ENCODE assay signal across 14 cellular contexts in the genomic region with DNA sequence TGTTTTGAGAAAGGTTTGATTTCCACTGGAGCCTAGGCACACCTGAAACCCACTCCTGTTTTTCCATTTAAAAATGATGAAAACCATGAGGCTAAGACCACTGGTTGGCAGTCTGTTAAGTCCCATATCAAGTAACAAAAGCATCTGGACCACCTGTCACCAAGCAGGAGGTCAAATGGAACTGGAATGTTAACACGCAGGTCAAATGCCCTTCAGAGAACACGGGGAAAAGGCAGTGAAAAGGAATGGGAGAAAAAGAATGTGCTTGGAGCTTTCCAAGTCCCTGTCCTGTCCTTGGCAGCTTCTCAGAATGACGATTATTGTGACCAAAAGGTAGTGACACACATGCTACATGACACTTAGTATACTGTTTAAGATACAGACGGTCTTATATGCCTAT.
"Had no signal": no experiment of that assay in that cellular context is flagged by ENCODE, and none has a peak within 500 bp of the region (broad histone marks: within the 10 kb centered on the region; RNA-seq: fewer than 3 reads in every experiment).

No MANE protein-coding gene starts in this region.

- H3K27me3 Mint-ChIP-seq: naive B cell had no signal

- DNase-seq: activated gamma-delta T cell; amniotic stem cell; dorsolateral prefrontal cortex; endodermal cell; gastrocnemius medialis; islet precursor cell; naive B cell; pancreas; sigmoid colon; stimulated activated CD4-positive, alpha-beta T cell treated with anti-CD3 and anti-CD28 coated beads, Interleukin-1b, Interleukin-23, amount 100 ng/mL, for 48 hours; T-helper 1 cell; T1000; tibial artery had no signal

- H3K9me3 Mint-ChIP-seq: naive B cell had no signal

- H3K4me3 Mint-ChIP-seq: endodermal cell, naive B cell had no signal

- H3K27ac Mint-ChIP-seq: endodermal cell had no signal

- ATAC-seq: left lobe of liver, pancreas had no signal

- H3K4me3 ChIP-seq: dorsolateral prefrontal cortex, gastrocnemius medialis, pancreas, sigmoid colon, tibial artery had no signal

- H3K27me3 ChIP-seq: dorsolateral prefrontal cortex, gastrocnemius medialis, pancreas, sigmoid colon, tibial artery had no signal

- H3K36me3 ChIP-seq: gastrocnemius medialis, pancreas, sigmoid colon, tibial artery had no signal

- H3K27ac ChIP-seq: dorsolateral prefrontal cortex, pancreas, sigmoid colon, tibial artery had no signal

- H3K9me3 ChIP-seq: gastrocnemius medialis, pancreas, sigmoid colon, tibial artery had no signal

- H3K4me1 ChIP-seq: pancreas, tibial artery had no signal
